27 cellular contexts compared by ENCODE assay signal in genomic region chr12:109345428-109345827, GRCh38. TPM values are rescaled to one million over a fixed set of nuclear protein-coding genes. Genes with fewer than 3 reads are reported as not detected.
"Had no signal": no experiment of that assay in that cellular context is flagged by ENCODE, and none has a peak within 500 bp of the region (broad histone marks: within the 10 kb centered on the region; RNA-seq: fewer than 3 reads in every experiment).

No MANE protein-coding gene starts in this region.

- DNase-seq: stimulated activated CD4-positive, alpha-beta T cell treated with anti-CD3 and anti-CD28 coated beads, Interleukin-2, amount 100 ng/mL, for 48 hours; stimulated activated CD4-positive, alpha-beta T cell treated with anti-CD3 and anti-CD28 coated beads, Interleukin-4, amount 100 ng/mL, for 1 hour; stimulated activated CD4-positive, alpha-beta T cell treated with anti-CD3 and anti-CD28 coated beads, Interleukin-4, amount 100 ng/mL, for 24 hours; stimulated activated CD4-positive, alpha-beta T cell treated with anti-CD3 and anti-CD28 coated beads, Interleukin-4, amount 100 ng/mL, for 4 hours; stimulated activated CD8-positive, alpha-beta memory T cell treated with anti-CD3 and anti-CD28 coated beads, Interleukin-4, amount 100 ng/mL, for 48 hours; stimulated activated naive B cell treated with anti-CD40 and anti-IgM and Interleukin-4, amounts not matched to agents 10 μg/mL and 1 μg/mL and 100 μg/mL, for 72 hours; stimulated activated naive CD4-positive, alpha-beta T cell; stimulated activated naive CD4-positive, alpha-beta T cell treated with Interleukin-2 at 50 U/mL for 16 hours; stimulated activated naive CD8-positive, alpha-beta T cell treated with anti-CD3 and anti-CD28 coated beads, Interleukin-15, amount 100 ng/mL, for 72 hours; stimulated activated naive CD8-positive, alpha-beta T cell treated with anti-CD3 and anti-CD28 coated beads, Interleukin-15, Interleukin-2, amounts not matched to agents 100 U/mL and 50 U/mL, for 24 hours; stomach; substantia nigra; testis; thyroid gland; tibial artery; transverse colon; trophoblast cell; upper lobe of left lung; upper lobe of right lung; uterus had no signal

- H3K36me3 ChIP-seq: stomach, suprapubic skin, thoracic aorta, thyroid gland, tibial artery, tibial nerve, transverse colon, upper lobe of left lung, upper lobe of right lung, uterus, vagina had no signal

- H3K4me3 ChIP-seq: stomach, suprapubic skin, testis, thoracic aorta, thyroid gland, tibial artery, tibial nerve, transverse colon, upper lobe of left lung, upper lobe of right lung, uterus, vagina had no signal

- H3K27ac ChIP-seq: stomach, suprapubic skin, testis, thoracic aorta, thyroid gland, tibial artery, tibial nerve, transverse colon, upper lobe of left lung, upper lobe of right lung, uterus, vagina had no signal

- H3K9me3 ChIP-seq: stomach, suprapubic skin, testis, thoracic aorta, thyroid gland, tibial artery, transverse colon, upper lobe of left lung, upper lobe of right lung, uterus, vagina had no signal

- H3K4me1 ChIP-seq: stomach, suprapubic skin, testis, thyroid gland, tibial artery, tibial nerve, transverse colon, upper lobe of left lung, upper lobe of right lung, uterus, vagina had no signal

- H3K27me3 ChIP-seq: stomach, suprapubic skin, testis, thyroid gland, tibial nerve, transverse colon, upper lobe of left lung, uterus, vagina had no signal

RNA-seq across cellular contexts. Expression of gene MYO1H, which starts 2.3 kb away (rescaled TPM):
- total RNA-seq: stomach, thoracic aorta, transverse colon, ureter, urinary bladder, uterus, vagina had no signal

RNA-seq across cellular contexts. Expression of gene FOXN4, which starts 36.3 kb away (rescaled TPM):
- total RNA-seq: stomach, subcutaneous adipose tissue, suprapubic skin, thoracic aorta, thyroid gland, tibial nerve, transverse colon, upper lobe of right lung, ureter, urinary bladder, uterus, vagina had no signal
